ENCODE assay signal across 24 cellular contexts in the genomic region with DNA sequence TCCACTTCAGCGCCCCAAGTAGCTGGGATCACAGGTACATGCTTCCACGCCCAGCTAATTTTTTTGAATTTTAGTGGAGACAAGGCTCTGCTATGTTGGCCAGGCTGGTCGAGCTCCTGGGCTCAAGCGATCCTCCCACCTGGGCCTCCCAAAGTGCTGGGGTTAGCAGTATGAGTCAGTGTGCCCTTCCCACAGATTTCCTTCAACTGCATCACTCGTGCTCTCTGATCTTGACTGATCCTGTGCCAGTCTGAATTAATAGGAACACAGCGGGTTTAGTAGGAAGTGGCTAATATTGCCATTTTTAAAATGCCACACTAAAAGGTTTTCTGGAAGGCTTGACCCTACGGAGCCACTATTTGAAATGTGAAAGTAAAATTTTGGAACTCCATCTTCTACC. TPM values are rescaled to one million over a fixed set of nuclear protein-coding genes. Genes with fewer than 3 reads are reported as not detected.
A peak's percentile ranks its signal among the peaks of the same experiment; 100 is the strongest.
DNase-seq lines count a peak whose midpoint lies in the region; ATAC-seq, FAIRE-seq and TF ChIP-seq lines count a peak whose summit lies in the region.
"Had no signal": no experiment of that assay in that cellular context is flagged by ENCODE, and none has a peak within 500 bp of the region (broad histone marks: within the 10 kb centered on the region; RNA-seq: fewer than 3 reads in every experiment).

No MANE protein-coding gene starts in this region.

- H3K4me3 ChIP-seq in breast epithelium (no peak overlapping the region), PC-3 (ENCODE audit: low read length) (no peak overlapping the region), endothelial cell of umbilical vein (replicated peaks in 1 of 3; ENCODE audit: insufficient read depth in 1 of 3, low read depth in 1 of 3, low read length in 3 of 3) (no peak overlapping the region)
- H3K4me3 ChIP-seq: BLaER1 treated with 17β-estradiol and CSF1 and Interleukin-3, amounts not matched to agents 10 nM and 100 nM; GM23248; MG63; Peyer's patch; SJSA1 had no signal

- no peaks in the 10 kb centered on the region for H3K27me3 Mint-ChIP-seq in MCF 10A (ENCODE audit: insufficient read depth, unreplicated experiment)

- H3K9me2 ChIP-seq in PC-3 (replicated peaks; ENCODE audit: low read length): no peaks in the 10 kb centered on the region

- H3K79me2 ChIP-seq in PC-3 (ENCODE audit: low read length) (peaks cover 1% of the 10 kb centered on the region), endothelial cell of umbilical vein (ENCODE audit: control insufficient read depth, insufficient read depth, low read length) (no peaks in the 10 kb centered on the region)

- ATAC-seq in PC-3 (no peak), GM18511 (IDR thresholded peaks at IDR 0.05; ENCODE audit: unreplicated experiment) (no peak)
- ATAC-seq: Right ventricle myocardium inferior had no signal

- intact Hi-C loops in MCF 10A (cut with micrococcal nuclease) (no loop called here), breast epithelium (cut with DNase I; ENCODE audit: low total_unique reads) (no loop called here), PC-3 (cut with micrococcal nuclease) (loop anchor here (10.0 kb wide), 1 partner anchor 63 kb away; no protein-coding TSS in a partner anchor), endothelial cell of umbilical vein (cut with micrococcal nuclease) (no loop called here)

- CTCF ChIA-PET in MCF 10A (lab: Yijun Ruan, JAX): no interaction called here
- CTCF ChIA-PET in PC-3 (lab: Charles Lee): no interaction called here
- CTCF ChIA-PET in endothelial cell of umbilical vein (lab: Charles Lee): interaction anchor here (0.8 kb wide), 1 partner anchor 9 kb away, joined by 3 read pairs; no protein-coding TSS in a partner anchor

- no peak overlapping the region for H2AFZ ChIP-seq in PC-3 (ENCODE audit: low read length)
- H2AFZ ChIP-seq in endothelial cell of umbilical vein (ENCODE audit: low read depth, low read length): no peak overlapping the region
- H2AFZ ChIP-seq: GM23248 had no signal

- peak; percentile 11 for DNase-seq in MCF 10A (ENCODE audit: unreplicated experiment)
- no peak for DNase-seq in breast epithelium (ENCODE audit: low spot score in 2 of 2)
- peak; percentile 34 for DNase-seq in PC-3
- DNase-seq in endothelial cell of umbilical vein (ENCODE audit: low read depth, low spot score): no peak
- no peak for DNase-seq in cortex of kidney (lab: John Stamatoyannopoulos, UW)
- no peak for DNase-seq in NCI-H1417 treated with DMSO at 0.1 percent for 48 hours (lab: John Stamatoyannopoulos, UW)
- no peak for DNase-seq in activated CD4-positive, alpha-beta T cell treated with anti-CD3 and anti-CD28 coated beads, Interleukin-2, amount 50 U/mL, for 4 hours
- DNase-seq: CD4-positive, alpha-beta memory T cell; DMS153; GM23248; HCEC 1CT; MG63; NCI-H1417; NCI-H187 treated with DMSO at 0.1 percent for 48 hours; NCI-H510A; Peyer's patch had no signal

- FAIRE-seq in endothelial cell of umbilical vein (lab: Jason Lieb, UNC): peak; percentile 43
- FAIRE-seq: G401.6, GM12892 had no signal

- TF ChIP-seq POLR2A in breast epithelium (IDR thresholded peaks at IDR 0.05): no peak
- no peak for TF ChIP-seq POLR2A in endothelial cell of umbilical vein (IDR thresholded peaks at IDR 0.05; ENCODE audit: low read depth, low read length)

- peaks cover 0 to 25% of the 10 kb centered on the region in 2 donors for H3K27me3 ChIP-seq in breast epithelium
- no peaks in the 10 kb centered on the region for H3K27me3 ChIP-seq in PC-3 (ENCODE audit: low read length)
- H3K27me3 ChIP-seq in endothelial cell of umbilical vein (ENCODE audit: control insufficient read depth in 2 of 2, insufficient read depth in 2 of 2, low read length in 2 of 2): no peaks in the 10 kb centered on the region
- H3K27me3 ChIP-seq: MG63, Peyer's patch had no signal

- H3K4me3 Mint-ChIP-seq in MCF 10A (ENCODE audit: unreplicated experiment): no peak overlapping the region
- H3K4me3 Mint-ChIP-seq: CD4-positive, alpha-beta memory T cell; IgD-negative memory B cell had no signal

- H4K20me1 ChIP-seq in PC-3 (ENCODE audit: low read length): no peaks in the 10 kb centered on the region
- no peaks in the 10 kb centered on the region for H4K20me1 ChIP-seq in endothelial cell of umbilical vein (replicated peaks; ENCODE audit: control insufficient read depth, extremely low read depth, insufficient read depth, low read length)

- dilution Hi-C loops in endothelial cell of umbilical vein (cut with MboI; ENCODE audit: extremely low pct_ligation_motif_present, low sequenced_read_pairs): no loop called here

- H3K9ac ChIP-seq in PC-3 (ENCODE audit: low read length) (no peak overlapping the region), endothelial cell of umbilical vein (replicated peaks; ENCODE audit: extremely low read depth, insufficient read depth, low read length) (no peak overlapping the region)
- H3K9ac ChIP-seq: BLaER1 treated with 17β-estradiol and CSF1 and Interleukin-3, amounts not matched to agents 10 nM and 100 nM; GM23248 had no signal

- no peaks in the 10 kb centered on the region for H3F3A ChIP-seq in PC-3 (ENCODE audit: low read length, unreplicated experiment)

- no peaks in the 10 kb centered on the region for H3K9me3 Mint-ChIP-seq in MCF 10A (ENCODE audit: unreplicated experiment)

- no peak overlapping the region for H3K27ac ChIP-seq in breast epithelium
- H3K27ac ChIP-seq in PC-3 (ENCODE audit: low read length): no peak overlapping the region
- H3K27ac ChIP-seq in endothelial cell of umbilical vein (ENCODE audit: insufficient read depth, low read depth, low read length): no peak overlapping the region
- H3K27ac ChIP-seq: 22Rv1; BLaER1 treated with 17β-estradiol and CSF1 and Interleukin-3, amounts not matched to agents 10 nM and 100 nM; GM23248; Peyer's patch; SJSA1 had no signal

- H3K4me2 ChIP-seq in PC-3 (ENCODE audit: low read length): no peak overlapping the region
- no peak overlapping the region for H3K4me2 ChIP-seq in endothelial cell of umbilical vein (ENCODE audit: insufficient read depth, low read length)
- H3K4me2 ChIP-seq: BLaER1 treated with 17β-estradiol and CSF1 and Interleukin-3, amounts not matched to agents 10 nM and 100 nM had no signal

- no peak overlapping the region for H3K27ac Mint-ChIP-seq in MCF 10A (ENCODE audit: low read depth, unreplicated experiment)
- H3K27ac Mint-ChIP-seq: CD4-positive, alpha-beta memory T cell had no signal

- BruUV-seq in MCF 10A (replicated peaks; lab: Mats Ljungman, UMichigan) (no TSS peak), PC-3 (replicated peaks; lab: Mats Ljungman, UMichigan) (no TSS peak), endothelial cell of umbilical vein (replicated peaks; lab: Mats Ljungman, UMichigan) (no TSS peak)

- no peaks in the 10 kb centered on the region for H3K4me1 Mint-ChIP-seq in MCF 10A (ENCODE audit: insufficient read depth, unreplicated experiment)

- no peaks in the 10 kb centered on the region for H3K9me1 ChIP-seq in endothelial cell of umbilical vein (replicated peaks; ENCODE audit: control insufficient read depth, extremely low read depth, insufficient read depth, low read length)

- H3K9me3 ChIP-seq in breast epithelium (no peaks in the 10 kb centered on the region), PC-3 (ENCODE audit: low read length) (no peaks in the 10 kb centered on the region), endothelial cell of umbilical vein (replicated peaks; ENCODE audit: control insufficient read depth, insufficient read depth, low read length) (no peaks in the 10 kb centered on the region)
- H3K9me3 ChIP-seq: MG63, Peyer's patch, SJSA1 had no signal

- H3K36me3 Mint-ChIP-seq in MCF 10A (ENCODE audit: insufficient read depth, unreplicated experiment): no peaks in the 10 kb centered on the region
- H3K36me3 Mint-ChIP-seq: CD4-positive, alpha-beta memory T cell had no signal

- H3K36me3 ChIP-seq in breast epithelium (no peaks in the 10 kb centered on the region), PC-3 (ENCODE audit: low read depth, low read length) (no peaks in the 10 kb centered on the region), endothelial cell of umbilical vein (ENCODE audit: control insufficient read depth in 2 of 2, extremely low read depth in 1 of 2, insufficient read depth in 2 of 2, low read length in 2 of 2) (no peaks in the 10 kb centered on the region)
- H3K36me3 ChIP-seq: BLaER1 treated with 17β-estradiol and CSF1 and Interleukin-3, amounts not matched to agents 10 nM and 100 nM; MG63; Peyer's patch; SJSA1 had no signal

- TF ChIP-seq CTCF in MCF 10A (IDR thresholded peaks at IDR 0.05; ENCODE audit: unreplicated experiment): no peak
- no peak for TF ChIP-seq CTCF in breast epithelium (IDR thresholded peaks at IDR 0.05)
- no peak for TF ChIP-seq CTCF in PC-3 (conservative IDR thresholded peaks at IDR 0.05; ENCODE audit: low read depth, low read length)
- TF ChIP-seq CTCF in endothelial cell of umbilical vein (IDR thresholded peaks at IDR 0.05; ENCODE audit: extremely low read depth in 1 of 2, insufficient read depth in 1 of 2, low read depth in 1 of 2, low read length in 2 of 2): no peak

- H3K4me1 ChIP-seq in breast epithelium: no peaks in the 10 kb centered on the region
- peaks cover 10% of the 10 kb centered on the region for H3K4me1 ChIP-seq in PC-3 (ENCODE audit: insufficient read depth, low read length)
- no peaks in the 10 kb centered on the region for H3K4me1 ChIP-seq in endothelial cell of umbilical vein (ENCODE audit: control insufficient read depth, extremely low read depth, insufficient read depth, low read length)
- H3K4me1 ChIP-seq: Peyer's patch had no signal

- POLR2A ChIA-PET in MCF 10A (lab: Yijun Ruan, JAX) (interaction anchor here (0.6 kb wide), 1 partner anchor 1408 kb away, joined by 3 read pairs; no protein-coding TSS in a partner anchor), PC-3 (lab: Charles Lee; ENCODE audit: unreplicated experiment) (no interaction called here), endothelial cell of umbilical vein (lab: Charles Lee) (no interaction called here)

RNA-seq across cellular contexts. Expression of gene SHROOM2, which starts 4.3 kb away (rescaled TPM):
- total RNA-seq in MCF 10A (2022): 1.2 and 2.2 TPM in 2 replicates
- 1 to 10 TPM in 2 of 3 donors, under 1 TPM in 1; 0.48 to 4.5 (median 3.9) TPM for total RNA-seq in breast epithelium
- 6.5 and 8.6 TPM in 2 replicates for total RNA-seq in PC-3 (2014; rRNA removed)
- total RNA-seq in endothelial cell of umbilical vein: 10.4 and 11.8 TPM in 2 replicates
- 3.7 and 3.8 TPM in 2 replicates for polyA plus RNA-seq in endothelial cell of umbilical vein
- polyA plus RNA-seq in endothelial cell of umbilical vein (2011; cell fraction: cytosol; rRNA removed): 4.0 and 4.2 TPM in 2 replicates
- polyA plus RNA-seq in endothelial cell of umbilical vein (2011; cell fraction: nucleus; rRNA removed): 8.2 and 9.5 TPM in 2 replicates
- 7.1 and 7.9 TPM in 2 replicates for polyA plus RNA-seq in endothelial cell of umbilical vein (2012)
- polyA minus RNA-seq in endothelial cell of umbilical vein: 6.6 and 6.9 TPM in 2 replicates
- not detected for polyA minus RNA-seq in endothelial cell of umbilical vein (2011; cell fraction: cytosol; rRNA and poly(A)+ RNA removed)
- polyA minus RNA-seq in endothelial cell of umbilical vein (2011; cell fraction: nucleus; rRNA and poly(A)+ RNA removed): 9.2 and 10.8 TPM in 2 replicates
- total RNA-seq: CD4-positive, alpha-beta memory T cell had no signal
- polyA plus RNA-seq: CD4-positive, alpha-beta memory T cell; IgD-negative memory B cell had no signal

RNA-seq across cellular contexts. Expression of gene GPR143, which starts 16.3 kb away (rescaled TPM):
- 0.77 and 0.93 TPM in 2 replicates for total RNA-seq in MCF 10A (2022)
- total RNA-seq in breast epithelium: 1 to 10 TPM in 2 of 3 donors, not detected in 1; 3.4 to 3.6 TPM
- 0.47 and 0.52 TPM in 2 replicates for total RNA-seq in PC-3 (2014; rRNA removed)
- total RNA-seq in endothelial cell of umbilical vein: 9.3 and 9.7 TPM in 2 replicates
- polyA plus RNA-seq in endothelial cell of umbilical vein: 17.7 TPM in 2 replicates
- polyA plus RNA-seq in endothelial cell of umbilical vein (2011; cell fraction: cytosol; rRNA removed): 10.7 and 11.1 TPM in 2 replicates
- polyA plus RNA-seq in endothelial cell of umbilical vein (2011; cell fraction: nucleus; rRNA removed): 9.2 and 9.5 TPM in 2 replicates
- polyA plus RNA-seq in endothelial cell of umbilical vein (2012): 24.0 and 53.7 TPM in 2 replicates
- 14.8 and 31.4 TPM in 2 replicates for polyA minus RNA-seq in endothelial cell of umbilical vein
- polyA minus RNA-seq in endothelial cell of umbilical vein (2011; cell fraction: cytosol; rRNA and poly(A)+ RNA removed): not detected
- 4.6 and 5.7 TPM in 2 replicates for polyA minus RNA-seq in endothelial cell of umbilical vein (2011; cell fraction: nucleus; rRNA and poly(A)+ RNA removed)
- total RNA-seq: CD4-positive, alpha-beta memory T cell; GM23248; Peyer's patch; Right ventricle myocardium inferior; SJSA1 had no signal
- polyA plus RNA-seq: GM23248 had no signal

Comparison
In these comparisons a context has a peak if more than half of its experiments do, and no peak if none do; other contexts are left out.
1. DNase-seq: peak in MCF 10A (single experiment) and PC-3 (single experiment); none in breast epithelium (0 of 2), endothelial cell of umbilical vein (single experiment), cortex of kidney (single experiment), NCI-H1417 treated with DMSO at 0.1 percent for 48 hours (single experiment) and activated CD4-positive, alpha-beta T cell treated with anti-CD3 and anti-CD28 coated beads, Interleukin-2, amount 50 U/mL, for 4 hours (0 of 2).